ENCODE assay signal across 15 cellular contexts in genomic region chr14:59771577-59771976, GRCh38.
DNase-seq lines count a peak whose midpoint lies in the region; TF ChIP-seq lines count a peak whose summit lies in the region.
"Had no signal": no experiment of that assay in that cellular context is flagged by ENCODE, and none has a peak within 500 bp of the region (broad histone marks: within the 10 kb centered on the region; RNA-seq: fewer than 3 reads in every experiment).

No MANE protein-coding gene starts in this region.

- no peaks in the 10 kb centered on the region for H3K9me3 Mint-ChIP-seq in CD4-positive, alpha-beta memory T cell
- H3K9me3 Mint-ChIP-seq: activated CD8-positive, alpha-beta T cell treated with anti-CD3 and anti-CD28 coated beads for 36 hours; T-cell had no signal

- H3K36me3 Mint-ChIP-seq in CD4-positive, alpha-beta memory T cell: no peaks in the 10 kb centered on the region
- H3K36me3 Mint-ChIP-seq: T-cell had no signal

- H3K4me1 Mint-ChIP-seq in CD4-positive, alpha-beta memory T cell: no peaks in the 10 kb centered on the region
- H3K4me1 Mint-ChIP-seq: T-cell had no signal

- H3K4me3 ChIP-seq in fibroblast of the aortic adventitia (ENCODE audit: low read depth, low read length) (no peak overlapping the region), BE2C (ENCODE audit: low read depth, low read length) (no peak overlapping the region)
- no peak overlapping the region for H3K4me3 ChIP-seq in CD4-positive, alpha-beta memory T cell (ENCODE audit: low read length in 2 of 2)

- TF ChIP-seq CTCF in RWPE1 (conservative IDR thresholded peaks at IDR 0.05; ENCODE audit: low read depth) (no peak), fibroblast of the aortic adventitia (IDR thresholded peaks at IDR 0.05; ENCODE audit: insufficient read depth, low read length) (no peak), BE2C (IDR thresholded peaks at IDR 0.05; ENCODE audit: low read depth, low read length) (no peak)

- POLR2A ChIA-PET in RWPE1 (lab: Yijun Ruan, JAX; ENCODE audit: low non-redundant PET): no interaction called here
- POLR2A ChIA-PET in CD4-positive, alpha-beta memory T cell (lab: Charles Lee; ENCODE audit: partially characterized antibody): no interaction called here

- no peaks in the 10 kb centered on the region for H3K4me1 ChIP-seq in BE2C
- H3K4me1 ChIP-seq in CD4-positive, alpha-beta memory T cell (ENCODE audit: insufficient read depth, low read length): no peaks in the 10 kb centered on the region

- H3K36me3 ChIP-seq in BE2C: no peaks in the 10 kb centered on the region
- no peaks in the 10 kb centered on the region for H3K36me3 ChIP-seq in CD4-positive, alpha-beta memory T cell (ENCODE audit: insufficient read depth, low read length)

- CTCF ChIA-PET in RWPE1 (lab: Yijun Ruan, JAX): no interaction called here
- CTCF ChIA-PET in CD4-positive, alpha-beta memory T cell (lab: Charles Lee; ENCODE audit: partially characterized antibody): no interaction called here

- no peaks in the 10 kb centered on the region for H3K27me3 Mint-ChIP-seq in CD4-positive, alpha-beta memory T cell

- H3K9me3 ChIP-seq in BE2C: no peaks in the 10 kb centered on the region
- no peaks in the 10 kb centered on the region for H3K9me3 ChIP-seq in CD4-positive, alpha-beta memory T cell (ENCODE audit: control insufficient read depth in 1 of 2, low read length in 2 of 2)

- DNase-seq in DMS53 (lab: John Stamatoyannopoulos, UW): peak; percentile 84
- DNase-seq in NCI-H146 (lab: John Stamatoyannopoulos, UW): peak; percentile 64
- peak; percentile 50 for DNase-seq in RWPE1 (ENCODE audit: low spot score)
- DNase-seq in fibroblast of the aortic adventitia (ENCODE audit: low read depth): peak; percentile 82
- no peak for DNase-seq in D341Med (ENCODE audit: low spot score)
- DNase-seq in BE2C: no peak
- DNase-seq in CD4-positive, alpha-beta memory T cell: no peak
- DNase-seq in NCI-H1694 (lab: John Stamatoyannopoulos, UW): no peak
- DNase-seq: activated CD8-positive, alpha-beta T cell treated with anti-CD3 and anti-CD28 coated beads for 36 hours; activated naive CD4-positive, alpha-beta T cell treated with Interleukin-2 at 50 U/mL for 16 hours; cortex of kidney; left colon; stimulated activated CD4-positive, alpha-beta T cell treated with anti-CD3 and anti-CD28 coated beads, Interleukin-1b, Interleukin-23, amount 100 ng/mL, for 48 hours; stimulated activated naive CD4-positive, alpha-beta T cell; T-cell had no signal

- no peak overlapping the region for H3K4me3 Mint-ChIP-seq in CD4-positive, alpha-beta memory T cell
- H3K4me3 Mint-ChIP-seq: activated CD8-positive, alpha-beta T cell treated with anti-CD3 and anti-CD28 coated beads for 36 hours; T-cell had no signal

- H3K27me3 ChIP-seq in BE2C: 0 out of 2 replicates have a peak, but pooled peaks cover 3% of the 10 kb centered on the region
- H3K27me3 ChIP-seq in CD4-positive, alpha-beta memory T cell (ENCODE audit: insufficient read depth, low read length): no peaks in the 10 kb centered on the region

- H3K27ac ChIP-seq in RWPE1: no peak overlapping the region
- H3K27ac ChIP-seq in CD4-positive, alpha-beta memory T cell (ENCODE audit: low read depth, low read length): no peak overlapping the region

- H3K27ac Mint-ChIP-seq in CD4-positive, alpha-beta memory T cell: no peak overlapping the region
- H3K27ac Mint-ChIP-seq: activated CD8-positive, alpha-beta T cell treated with anti-CD3 and anti-CD28 coated beads for 36 hours; T-cell had no signal

- intact Hi-C loops in CD4-positive, alpha-beta memory T cell (cut with micrococcal nuclease): no loop called here

Comparison
In these comparisons a context has a peak if more than half of its experiments do, and no peak if none do; other contexts are left out.
1. DNase-seq: peak in DMS53 (single experiment), NCI-H146 (single experiment), RWPE1 (single experiment) and fibroblast of the aortic adventitia (single experiment); none in D341Med (single experiment), BE2C (single experiment), CD4-positive, alpha-beta memory T cell (0 of 5) and NCI-H1694 (single experiment).